Comparison of ENCODE assay signal across 19 cellular contexts in genomic region chr15:101062063-101062462, GRCh38.
DNase-seq lines count a peak whose midpoint lies in the region; ATAC-seq and TF ChIP-seq lines count a peak whose summit lies in the region.
"Had no signal": no experiment of that assay in that cellular context is flagged by ENCODE, and none has a peak within 500 bp of the region (broad histone marks: within the 10 kb centered on the region; RNA-seq: fewer than 3 reads in every experiment).

No MANE protein-coding gene starts in this region.

- no peaks in the 10 kb centered on the region for H3K79me2 ChIP-seq in DND-41 (ENCODE audit: insufficient read depth, low read length)

- H3K27ac Mint-ChIP-seq in stimulated activated memory B cell treated with anti-CD40 and anti-IgM and Interleukin-4, amounts not matched to agents 10 μg/mL and 1 μg/mL and 100 μg/mL, for 72 hours = peak overlapping the region; percentile 87

- TF ChIP-seq POLR2A in Peyer's patch (IDR thresholded peaks at IDR 0.05) = no peak

- H3K9me3 ChIP-seq in DND-41 (ENCODE audit: insufficient read depth, low read length, severe bottlenecking) (no peaks in the 10 kb centered on the region), Peyer's patch (no peaks in the 10 kb centered on the region)
- H3K9me3 ChIP-seq: A549 had no signal

- ATAC-seq in DND-41 (ENCODE audit: insufficient read depth, low read depth) (peak; percentile 71), HG03108 (IDR thresholded peaks at IDR 0.05; ENCODE audit: unreplicated experiment) (no peak), HG03025 (IDR thresholded peaks at IDR 0.05; ENCODE audit: low FRiP score, unreplicated experiment) (no peak), GM18519 (IDR thresholded peaks at IDR 0.05; ENCODE audit: low FRiP score, unreplicated experiment) (no peak)
- ATAC-seq in stimulated activated memory B cell treated with anti-CD40 and anti-IgM and Interleukin-4, amounts not matched to agents 10 μg/mL and 1 μg/mL and 100 μg/mL, for 72 hours = peak; percentile 61
- ATAC-seq: A549, SK-N-SH treated with all-trans-retinoic acid at 6 μM for 48 hours had no signal

- no peak overlapping the region for H3K4me2 ChIP-seq in DND-41 (ENCODE audit: insufficient read depth, low read length)
- H3K4me2 ChIP-seq: A549 had no signal

- H3K4me3 Mint-ChIP-seq in stimulated activated memory B cell treated with anti-CD40 and anti-IgM and Interleukin-4, amounts not matched to agents 10 μg/mL and 1 μg/mL and 100 μg/mL, for 72 hours = peak overlapping the region; percentile 6

- DNase-seq in DND-41 = peak; percentile 23
- DNase-seq in Peyer's patch = peak in 2 of 3 donors; percentile 31 to 46
- DNase-seq in germinal center (ENCODE audit: low spot score) = peak; percentile 38
- no peak for DNase-seq in SKM-1 treated with dmso at 0.1 percent for 144 hours (lab: John Stamatoyannopoulos, UW; ENCODE audit: unreplicated experiment)
- DNase-seq: DMS79; NCI-H1105; NCI-H2081 treated with DMSO at 0.1 percent for 48 hours; NCI-H446 treated with DMSO at 0.1 percent for 48 hours; NCI-H748 treated with DMSO at 0.1 percent for 48 hours; NK-92 treated with Interleukin-12 subunit alpha and Interleukin-12 subunit beta, amount 100 ng/mL, for 24 hours; RPMI8226; SIG-M5 had no signal

- H3K9me3 Mint-ChIP-seq in stimulated activated memory B cell treated with anti-CD40 and anti-IgM and Interleukin-4, amounts not matched to agents 10 μg/mL and 1 μg/mL and 100 μg/mL, for 72 hours = no peaks in the 10 kb centered on the region

- H3K4me1 ChIP-seq in DND-41 (ENCODE audit: insufficient read depth, low read length) (0 out of 2 replicates have a peak, but pooled peaks cover 5% of the 10 kb centered on the region), Peyer's patch (no peaks in the 10 kb centered on the region)
- H3K4me1 ChIP-seq: A549 had no signal

- no peak overlapping the region for H3K4me3 ChIP-seq in DND-41 (ENCODE audit: low read depth in 1 of 2, low read length in 2 of 2)
- H3K4me3 ChIP-seq in Peyer's patch = no peak overlapping the region
- H3K4me3 ChIP-seq: A549 had no signal

- no peaks in the 10 kb centered on the region for H4K20me1 ChIP-seq in DND-41 (ENCODE audit: insufficient read depth, low read length)

- no peaks in the 10 kb centered on the region for H3K27me3 Mint-ChIP-seq in stimulated activated memory B cell treated with anti-CD40 and anti-IgM and Interleukin-4, amounts not matched to agents 10 μg/mL and 1 μg/mL and 100 μg/mL, for 72 hours

- no peaks in the 10 kb centered on the region for H3K27me3 ChIP-seq in DND-41 (ENCODE audit: insufficient read depth, low read length, poor library complexity)
- H3K27me3 ChIP-seq in Peyer's patch = no peaks in the 10 kb centered on the region

- H3K36me3 Mint-ChIP-seq in stimulated activated memory B cell treated with anti-CD40 and anti-IgM and Interleukin-4, amounts not matched to agents 10 μg/mL and 1 μg/mL and 100 μg/mL, for 72 hours = peaks cover 85% of the 10 kb centered on the region

- H2AFZ ChIP-seq in DND-41 (ENCODE audit: low read depth, low read length) = no peak overlapping the region

- H3K36me3 ChIP-seq in DND-41 (ENCODE audit: insufficient read depth, low read length) (no peaks in the 10 kb centered on the region), Peyer's patch (peaks cover 0 to 65% (median 0%) of the 10 kb centered on the region in 3 donors)

- TF ChIP-seq CTCF in DND-41 (IDR thresholded peaks at IDR 0.05; ENCODE audit: borderline replicate concordance, extremely low read depth, low read length, poor library complexity, severe bottlenecking) (no peak), Peyer's patch (IDR thresholded peaks at IDR 0.05) (no peak)

- H3K9ac ChIP-seq in DND-41 (ENCODE audit: low read depth, low read length) = no peak overlapping the region

- H3K27ac ChIP-seq in DND-41 (ENCODE audit: low read length) (no peak overlapping the region), Peyer's patch (peak overlapping the region in 1 of 4 donors; percentile 44)
- H3K27ac ChIP-seq: A549, C4-2B had no signal

- H3K4me1 Mint-ChIP-seq in stimulated activated memory B cell treated with anti-CD40 and anti-IgM and Interleukin-4, amounts not matched to agents 10 μg/mL and 1 μg/mL and 100 μg/mL, for 72 hours = peaks cover 41% of the 10 kb centered on the region

Comparison
In these comparisons a context has a peak if more than half of its experiments do, and no peak if none do; other contexts are left out.
1. ATAC-seq: peak in DND-41 (single experiment) and stimulated activated memory B cell treated with anti-CD40 and anti-IgM and Interleukin-4, amounts not matched to agents 10 μg/mL and 1 μg/mL and 100 μg/mL, for 72 hours (single experiment); none in HG03108 (single experiment), HG03025 (single experiment) and GM18519 (single experiment).